In the genomic region with DNA sequence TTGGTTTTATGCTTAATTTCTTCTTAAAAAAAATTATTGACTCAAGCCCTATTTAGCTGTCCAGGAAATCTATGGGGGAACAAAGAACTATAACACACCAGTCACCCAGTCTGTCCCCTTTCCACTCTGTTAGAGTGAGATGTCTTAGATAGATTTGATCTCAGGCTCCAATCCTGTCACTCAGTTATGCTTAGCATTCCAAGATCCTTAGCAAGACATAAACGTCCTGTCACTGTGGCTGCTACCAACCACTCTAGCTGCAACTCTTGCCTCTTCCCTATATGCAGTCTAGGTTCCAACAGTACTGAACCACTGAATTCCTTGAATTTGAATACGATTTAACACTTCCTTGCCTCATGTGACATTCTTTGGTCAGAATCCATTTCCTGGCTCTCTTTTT, we compare ENCODE assay signal across 20 cellular contexts.
"Had no signal": no experiment of that assay in that cellular context is flagged by ENCODE, and none has a peak within 500 bp of the region (broad histone marks: within the 10 kb centered on the region; RNA-seq: fewer than 3 reads in every experiment).

No MANE protein-coding gene starts in this region.

- H3K9me3 ChIP-seq: thoracic aorta had no signal

- H3K27me3 ChIP-seq: hepatocyte, spleen had no signal

- H3K27ac ChIP-seq: epithelial cell of prostate, hepatocyte, spleen, thoracic aorta had no signal

- H2AFZ ChIP-seq: hepatocyte had no signal

- DNase-seq: activated CD4-positive, alpha-beta T cell treated with anti-CD3 and anti-CD28 coated beads, Interleukin-2, amount 10 ng/mL, durations not matched to agents 24 days and 14 days; activated CD8-positive, alpha-beta memory T cell treated with anti-CD3 and anti-CD28 coated beads, Interleukin-2, amount 50 U/mL, for 4 hours; activated CD8-positive, alpha-beta T cell treated with anti-CD3 and anti-CD28 coated beads, Interleukin-2, amount 10 ng/mL, durations not matched to agents 7 days and 5 days; activated naive CD4-positive, alpha-beta T cell treated with anti-CD3 and anti-CD28 coated beads for 36 hours; activated T-cell treated with anti-CD3 and anti-CD28 coated beads, Interleukin-2, amount 50 U/mL, for 4 hours; caudate nucleus; endodermal cell; foreskin fibroblast; midbrain; occipital lobe; retina; spleen; stimulated activated CD4-positive, alpha-beta T cell treated with anti-CD3 and anti-CD28 coated beads, Interleukin-4, amount 100 ng/mL, for 4 hours; T-helper 9 cell had no signal

- H3K4me1 ChIP-seq: spleen had no signal

- FAIRE-seq: keratinocyte had no signal

- H3K79me2 ChIP-seq: hepatocyte had no signal

- ATAC-seq: activated CD8-positive, alpha-beta T cell treated with anti-CD3 and anti-CD28 coated beads, Interleukin-2, amount 10 ng/mL, durations not matched to agents 7 days and 5 days; activated T-cell treated with anti-CD3 and anti-CD28 coated beads, Interleukin-2, amount 50 U/mL, for 4 hours; stimulated activated memory B cell treated with anti-CD40 and anti-IgM and Interleukin-4, amounts not matched to agents 10 μg/mL and 1 μg/mL and 100 μg/mL, for 72 hours had no signal

- H3K4me3 ChIP-seq: hepatocyte, lung, spleen, thoracic aorta had no signal

- H3K4me2 ChIP-seq: hepatocyte had no signal

- H3K36me3 ChIP-seq: spleen, thoracic aorta had no signal
